In genomic region chr4:62327612-62328297, GRCh38 we compare ENCODE assay signal across 3 cellular contexts.
"Had no signal": no experiment of that assay in that cellular context is flagged by ENCODE, and none has a peak within 500 bp of the region (broad histone marks: within the 10 kb centered on the region; RNA-seq: fewer than 3 reads in every experiment).

No MANE protein-coding gene starts in this region.

- H3K4me3 ChIP-seq: GM12878 had no signal

- DNase-seq: GDM1, GF-D8 had no signal

- ATAC-seq: GM12878 had no signal
